In genomic region chr16:23678430-23679273, GRCh38 we compare ENCODE assay signal across 8 cellular contexts. TPM values are rescaled to one million over a fixed set of nuclear protein-coding genes. Genes with fewer than 3 reads are reported as not detected.
A peak's percentile ranks its signal among the peaks of the same experiment; 100 is the strongest.
DNase-seq lines count a peak whose midpoint lies in the region; FAIRE-seq and TF ChIP-seq lines count a peak whose summit lies in the region.

TSS of gene PLK1 (plus strand) at chr16:23678889. CDS start at chr16:23678933, 44 bp downstream.

- FAIRE-seq in H54 (lab: Jason Lieb, UNC): no peak

- no peaks in the 10 kb centered on the region for H3K9me2 ChIP-seq in MM.1S (replicated peaks; ENCODE audit: insufficient read depth, low read length)

- H3K4me3 ChIP-seq in MM.1S (ENCODE audit: low read length) (peak within 1 kb of the TSS; percentile 99), osteoblast (ENCODE audit: insufficient read depth, low read length) (peak within 1 kb of the TSS; percentile 75), thymus (ENCODE audit: low read length) (peak within 1 kb of the TSS; percentile 75)

- H3K4me2 ChIP-seq in MM.1S (ENCODE audit: low read depth, low read length) (peak within 1 kb of the TSS; percentile 64), osteoblast (ENCODE audit: insufficient read depth, low read length) (peak within 1 kb of the TSS; percentile 85)

- DNase-seq in ELR (ENCODE audit: low read depth) (peak; percentile 89), H54 (ENCODE audit: insufficient read length, low spot score) (peak; percentile 68), MM.1S (peak; percentile 94), SK-N-DZ (ENCODE audit: low spot score) (peak; percentile 89), globus pallidus (ENCODE audit: low spot score) (peak; percentile 40), osteoblast (ENCODE audit: insufficient read length, low spot score, missing footprints) (peak; percentile 98)
- DNase-seq in activated naive CD4-positive, alpha-beta T cell treated with Interleukin-2 at 50 U/mL for 16 hours: peak; percentile 81

- peak within 1 kb of the TSS; percentile 59 for H2AFZ ChIP-seq in MM.1S (ENCODE audit: low read length)
- H2AFZ ChIP-seq in osteoblast (ENCODE audit: low read length): peak within 1 kb of the TSS; percentile 87

- no peaks in the 10 kb centered on the region; the same call in 1 of the 2 replicates for H3F3A ChIP-seq in MM.1S (ENCODE audit: insufficient read depth, low read length)

- WGBS in thymus: 1% methylated on average over 75 of the region's 75 CpGs

- TF ChIP-seq CTCF in MM.1S (IDR thresholded peaks at IDR 0.05; ENCODE audit: low read length): peak; percentile 35
- TF ChIP-seq CTCF in osteoblast (IDR thresholded peaks at IDR 0.05; ENCODE audit: extremely low read depth, low read depth, low read length): peak; percentile 45

- H3K27ac ChIP-seq in MM.1S (ENCODE audit: low read length): peak within 1 kb of the TSS; percentile 7; the same call in 1 of the 2 replicates
- peak within 1 kb of the TSS; percentile 87 for H3K27ac ChIP-seq in osteoblast (ENCODE audit: low read depth, low read length)
- no peak within 1 kb of the TSS for H3K27ac ChIP-seq in thymus (ENCODE audit: low read depth)

- H3K79me2 ChIP-seq in MM.1S (ENCODE audit: low read length): peaks cover 48% of the 10 kb centered on the region
- peaks cover 45% of the 10 kb centered on the region for H3K79me2 ChIP-seq in osteoblast (ENCODE audit: insufficient read depth, low read length)

- H3K27me3 ChIP-seq in MM.1S (replicated peaks; ENCODE audit: insufficient read depth, low read length) (no peaks in the 10 kb centered on the region), osteoblast (ENCODE audit: insufficient read depth, low read length) (no peaks in the 10 kb centered on the region), thymus (ENCODE audit: control insufficient read depth, insufficient read depth) (no peaks in the 10 kb centered on the region)

- peaks cover 14% of the 10 kb centered on the region for H3K4me1 ChIP-seq in MM.1S (ENCODE audit: low read length)
- peaks cover 42% of the 10 kb centered on the region for H3K4me1 ChIP-seq in osteoblast (ENCODE audit: insufficient read depth, low read length)
- peaks cover 21% of the 10 kb centered on the region for H3K4me1 ChIP-seq in thymus (ENCODE audit: control insufficient read depth, insufficient read depth, low read length)

- H4K20me1 ChIP-seq in MM.1S (ENCODE audit: insufficient read depth, low read length) (no peaks in the 10 kb centered on the region), osteoblast (ENCODE audit: insufficient read depth, low read length) (peaks cover 27% of the 10 kb centered on the region)

- H3K9me3 ChIP-seq in MM.1S (replicated peaks; ENCODE audit: insufficient read depth, low read length) (no peaks in the 10 kb centered on the region), osteoblast (ENCODE audit: low read depth, low read length) (no peaks in the 10 kb centered on the region), thymus (ENCODE audit: control insufficient read depth) (no peaks in the 10 kb centered on the region)

- H3K36me3 ChIP-seq in MM.1S (replicated peaks; ENCODE audit: insufficient read depth, low read length) (peaks cover 7% of the 10 kb centered on the region; the same call in 1 of the 2 replicates), osteoblast (ENCODE audit: insufficient read depth, low read length) (peaks cover 31% of the 10 kb centered on the region), thymus (ENCODE audit: control insufficient read depth, insufficient read depth) (peaks cover 23% of the 10 kb centered on the region)

- peak; percentile 49 for TF ChIP-seq POLR2A in H54 (IDR thresholded peaks at IDR 0.05; ENCODE audit: low read depth, low read length)

- H3K9ac ChIP-seq in MM.1S (ENCODE audit: low read length): peak within 1 kb of the TSS; percentile 71

RNA-seq across cellular contexts. Expression of gene PLK1, which starts in this region (rescaled TPM):
- 107 and 112 TPM in 2 replicates for polyA plus RNA-seq in SK-N-DZ (2014; cell fraction: cytosol; rRNA removed)
- polyA plus RNA-seq in SK-N-DZ (2014; cell fraction: nucleus; rRNA removed): 61.1 and 103 TPM in 2 replicates
- total RNA-seq in osteoblast: 2.2 and 3.5 TPM in 2 replicates
- 6.9 TPM for polyA plus RNA-seq in thymus

Comparison
In these comparisons a context has a peak if more than half of its experiments do, and no peak if none do; other contexts are left out.
1. DNase-seq: peak in every context shown above with its lines; median percentile 98 in osteoblast; 94 in MM.1S; 89 in ELR; 89 in SK-N-DZ; 81 in activated naive CD4-positive, alpha-beta T cell treated with Interleukin-2 at 50 U/mL for 16 hours; 68 in H54; 40 in globus pallidus.